1 cellular context compared by ENCODE assay signal in genomic region chr10:62805139-62806092, GRCh38.
TF ChIP-seq lines count a peak whose summit lies in the region.

No MANE protein-coding gene starts in this region.

TF ChIP-seq in HepG2, 621 proteins besides CTCF, POLR2A, EP300 and RAD21 (continued from another document and continues in another):
- TF ChIP-seq ZNF687 (CRISPR knock-in tag; IDR thresholded peaks at IDR 0.05) (peak; percentile 83), FIP1L1 (IDR thresholded peaks at IDR 0.05; ENCODE audit: borderline replicate concordance, insufficient read depth, low read depth, low read length) (no peak), NFIC (IDR thresholded peaks at IDR 0.05; ENCODE audit: low read length) (no peak), ZNF703 (CRISPR knock-in tag; IDR thresholded peaks at IDR 0.05; ENCODE audit: borderline replicate concordance) (no peak; the same call in 1 of the 2 replicates), ZNF180 (CRISPR knock-in tag; IDR thresholded peaks at IDR 0.05; ENCODE audit: borderline replicate concordance, low read depth) (no peak), ZFAT (CRISPR knock-in tag; conservative IDR thresholded peaks at IDR 0.05) (0 out of 2 replicates have a peak, but pooled peaks have one; percentile 58), ELF3 (CRISPR knock-in tag; IDR thresholded peaks at IDR 0.05) (no peak), ZNF674 (CRISPR knock-in tag; IDR thresholded peaks at IDR 0.05; ENCODE audit: low read depth) (no peak), ZNF484 (CRISPR knock-in tag; IDR thresholded peaks at IDR 0.05; ENCODE audit: borderline replicate concordance, low read depth) (no peak), ZNF20 (CRISPR knock-in tag; IDR thresholded peaks at IDR 0.05) (no peak), IRF2 (CRISPR knock-in tag; IDR thresholded peaks at IDR 0.05) (0 out of 2 replicates have a peak, but pooled peaks have one; percentile 10), NFKB2 (CRISPR knock-in tag; IDR thresholded peaks at IDR 0.05; ENCODE audit: borderline replicate concordance) (no peak), ZIK1 (CRISPR knock-in tag; IDR thresholded peaks at IDR 0.05; ENCODE audit: borderline replicate concordance, low read depth) (peak; percentile 48; the same call in 1 of the 2 replicates), PAF1 (CRISPR knock-in tag; IDR thresholded peaks at IDR 0.05) (no peak), ZKSCAN5 (CRISPR knock-in tag; IDR thresholded peaks at IDR 0.05) (no peak), ZNF580 (CRISPR knock-in tag; IDR thresholded peaks at IDR 0.05; ENCODE audit: borderline replicate concordance, low read depth) (no peak), ZNF431 (CRISPR knock-in tag; IDR thresholded peaks at IDR 0.05; ENCODE audit: borderline replicate concordance, low read depth) (no peak), FOXM1 (CRISPR knock-in tag; IDR thresholded peaks at IDR 0.05) (no peak), RFX3 (CRISPR knock-in tag; IDR thresholded peaks at IDR 0.05) (no peak), TMF1 (CRISPR knock-in tag; IDR thresholded peaks at IDR 0.05; ENCODE audit: low read depth) (no peak), ZNF276 (CRISPR knock-in tag; IDR thresholded peaks at IDR 0.05; ENCODE audit: low read depth) (no peak), SRSF1 (optimal IDR thresholded peaks at IDR 0.05; ENCODE audit: low read depth, low read length) (no peak), TCF7 (IDR thresholded peaks at IDR 0.05; ENCODE audit: low read depth) (no peak), NR2F1 (CRISPR knock-in tag; IDR thresholded peaks at IDR 0.05) (no peak), REXO4 (CRISPR knock-in tag; IDR thresholded peaks at IDR 0.05; ENCODE audit: borderline replicate concordance) (no peak), ZNF740 (CRISPR knock-in tag; IDR thresholded peaks at IDR 0.05) (no peak), ZNF33B (CRISPR knock-in tag; IDR thresholded peaks at IDR 0.05) (no peak), POLR2G (IDR thresholded peaks at IDR 0.05; ENCODE audit: low read depth, low read length) (no peak), JDP2 (CRISPR knock-in tag; IDR thresholded peaks at IDR 0.05; ENCODE audit: borderline replicate concordance) (no peak), ZNF496 (CRISPR knock-in tag; IDR thresholded peaks at IDR 0.05; ENCODE audit: insufficient replicate concordance) (no peak), SALL2 (CRISPR knock-in tag; IDR thresholded peaks at IDR 0.05) (peak; percentile 59), ZNF383 (CRISPR knock-in tag; IDR thresholded peaks at IDR 0.05; ENCODE audit: borderline replicate concordance) (no peak), MYC (CRISPR knock-in tag; IDR thresholded peaks at IDR 0.05; ENCODE audit: borderline replicate concordance) (peak; percentile 20; the same call in 1 of the 2 replicates), NAIF1 (CRISPR knock-in tag; IDR thresholded peaks at IDR 0.05; ENCODE audit: borderline replicate concordance) (no peak), TIGD3 (CRISPR knock-in tag; IDR thresholded peaks at IDR 0.05; ENCODE audit: borderline replicate concordance) (no peak), HDAC1 (CRISPR knock-in tag; IDR thresholded peaks at IDR 0.05) (peak; percentile 16; the same call in 1 of the 2 replicates), ISL2 (CRISPR knock-in tag; IDR thresholded peaks at IDR 0.05) (no peak), HMG20A (CRISPR knock-in tag; IDR thresholded peaks at IDR 0.05; ENCODE audit: borderline replicate concordance) (no peak), NPAS2 (CRISPR knock-in tag; IDR thresholded peaks at IDR 0.05; ENCODE audit: borderline replicate concordance) (no peak), THAP11 (CRISPR knock-in tag; IDR thresholded peaks at IDR 0.05) (peak; percentile 40; the same call in 1 of the 2 replicates), ZBED4 (CRISPR knock-in tag; IDR thresholded peaks at IDR 0.05; ENCODE audit: borderline replicate concordance) (no peak), FOXK2 (IDR thresholded peaks at IDR 0.05) (no peak), TRIM24 (CRISPR knock-in tag; IDR thresholded peaks at IDR 0.05) (no peak), POGZ (CRISPR knock-in tag; IDR thresholded peaks at IDR 0.05) (no peak), PTBP1 (IDR thresholded peaks at IDR 0.05; ENCODE audit: low read depth, low read length, poor library complexity, severe bottlenecking) (no peak), CENPX (CRISPR knock-in tag; IDR thresholded peaks at IDR 0.05) (no peak), ZNF331 (CRISPR knock-in tag; IDR thresholded peaks at IDR 0.05) (no peak)
- TF ChIP-seq, protein P1, sequence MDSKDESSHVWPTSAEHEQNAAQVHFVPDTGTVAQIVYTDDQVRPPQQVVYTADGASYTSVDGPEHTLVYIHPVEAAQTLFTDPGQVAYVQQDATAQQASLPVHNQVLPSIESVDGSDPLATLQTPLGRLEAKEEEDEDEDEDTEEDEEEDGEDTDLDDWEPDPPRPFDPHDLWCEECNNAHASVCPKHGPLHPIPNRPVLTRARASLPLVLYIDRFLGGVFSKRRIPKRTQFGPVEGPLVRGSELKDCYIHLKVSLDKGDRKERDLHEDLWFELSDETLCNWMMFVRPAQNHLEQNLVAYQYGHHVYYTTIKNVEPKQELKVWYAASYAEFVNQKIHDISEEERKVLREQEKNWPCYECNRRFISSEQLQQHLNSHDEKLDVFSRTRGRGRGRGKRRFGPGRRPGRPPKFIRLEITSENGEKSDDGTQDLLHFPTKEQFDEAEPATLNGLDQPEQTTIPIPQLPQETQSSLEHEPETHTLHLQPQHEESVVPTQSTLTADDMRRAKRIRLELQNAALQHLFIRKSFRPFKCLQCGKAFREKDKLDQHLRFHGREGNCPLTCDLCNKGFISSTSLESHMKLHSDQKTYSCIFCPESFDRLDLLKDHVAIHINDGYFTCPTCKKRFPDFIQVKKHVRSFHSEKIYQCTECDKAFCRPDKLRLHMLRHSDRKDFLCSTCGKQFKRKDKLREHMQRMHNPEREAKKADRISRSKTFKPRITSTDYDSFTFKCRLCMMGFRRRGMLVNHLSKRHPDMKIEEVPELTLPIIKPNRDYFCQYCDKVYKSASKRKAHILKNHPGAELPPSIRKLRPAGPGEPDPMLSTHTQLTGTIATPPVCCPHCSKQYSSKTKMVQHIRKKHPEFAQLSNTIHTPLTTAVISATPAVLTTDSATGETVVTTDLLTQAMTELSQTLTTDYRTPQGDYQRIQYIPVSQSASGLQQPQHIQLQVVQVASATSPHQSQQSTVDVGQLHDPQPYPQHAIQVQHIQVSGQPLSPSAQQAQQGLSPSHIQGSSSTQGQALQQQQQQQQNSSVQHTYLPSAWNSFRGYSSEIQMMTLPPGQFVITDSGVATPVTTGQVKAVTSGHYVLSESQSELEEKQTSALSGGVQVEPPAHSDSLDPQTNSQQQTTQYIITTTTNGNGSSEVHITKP (CRISPR knock-in tag; IDR thresholded peaks at IDR 0.05; ENCODE audit: low read depth): no peak
- TF ChIP-seq, protein P2, sequence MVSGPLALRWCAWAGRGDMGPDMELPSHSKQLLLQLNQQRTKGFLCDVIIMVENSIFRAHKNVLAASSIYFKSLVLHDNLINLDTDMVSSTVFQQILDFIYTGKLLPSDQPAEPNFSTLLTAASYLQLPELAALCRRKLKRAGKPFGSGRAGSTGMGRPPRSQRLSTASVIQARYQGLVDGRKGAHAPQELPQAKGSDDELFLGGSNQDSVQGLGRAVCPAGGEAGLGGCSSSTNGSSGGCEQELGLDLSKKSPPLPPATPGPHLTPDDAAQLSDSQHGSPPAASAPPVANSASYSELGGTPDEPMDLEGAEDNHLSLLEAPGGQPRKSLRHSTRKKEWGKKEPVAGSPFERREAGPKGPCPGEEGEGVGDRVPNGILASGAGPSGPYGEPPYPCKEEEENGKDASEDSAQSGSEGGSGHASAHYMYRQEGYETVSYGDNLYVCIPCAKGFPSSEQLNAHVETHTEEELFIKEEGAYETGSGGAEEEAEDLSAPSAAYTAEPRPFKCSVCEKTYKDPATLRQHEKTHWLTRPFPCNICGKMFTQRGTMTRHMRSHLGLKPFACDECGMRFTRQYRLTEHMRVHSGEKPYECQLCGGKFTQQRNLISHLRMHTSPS (CRISPR knock-in tag; IDR thresholded peaks at IDR 0.05; ENCODE audit: low read depth): 0 out of 2 replicates have a peak, but pooled peaks have one; percentile 21
- TF ChIP-seq, protein P3, sequence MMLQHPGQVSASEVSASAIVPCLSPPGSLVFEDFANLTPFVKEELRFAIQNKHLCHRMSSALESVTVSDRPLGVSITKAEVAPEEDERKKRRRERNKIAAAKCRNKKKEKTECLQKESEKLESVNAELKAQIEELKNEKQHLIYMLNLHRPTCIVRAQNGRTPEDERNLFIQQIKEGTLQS (CRISPR knock-in tag; IDR thresholded peaks at IDR 0.05): no peak
